Comparison of ENCODE assay signal across 8 cellular contexts in genomic region chr2:23925702-23926288, GRCh38. TPM values are rescaled to one million over a fixed set of nuclear protein-coding genes. Genes with fewer than 3 reads are reported as not detected.
DNase-seq lines count a peak whose midpoint lies in the region; ATAC-seq and TF ChIP-seq lines count a peak whose summit lies in the region.

No MANE protein-coding gene starts in this region.

- peaks cover 61% of the 10 kb centered on the region for H3K4me1 Mint-ChIP-seq in CD8-positive, alpha-beta T cell (ENCODE audit: low read depth)
- peaks cover 54% of the 10 kb centered on the region for H3K4me1 Mint-ChIP-seq in activated naive CD4-positive, alpha-beta T cell treated with anti-CD3 and anti-CD28 coated beads, Interleukin-2, amount 50 U/mL, for 24 hours

- peak overlapping the region; percentile 99 for H3K4me3 Mint-ChIP-seq in CD8-positive, alpha-beta T cell
- H3K4me3 Mint-ChIP-seq in activated naive CD4-positive, alpha-beta T cell treated with anti-CD3 and anti-CD28 coated beads, Interleukin-2, amount 50 U/mL, for 24 hours = peak overlapping the region; percentile 99

- no peaks in the 10 kb centered on the region for H3K9me3 Mint-ChIP-seq in CD8-positive, alpha-beta T cell
- H3K9me3 Mint-ChIP-seq in activated naive CD4-positive, alpha-beta T cell treated with anti-CD3 and anti-CD28 coated beads, Interleukin-2, amount 50 U/mL, for 24 hours = no peaks in the 10 kb centered on the region

- POLR2A ChIA-PET in CD8-positive, alpha-beta T cell (lab: Charles Lee) = interaction anchor here (0.7 to 4.3 kb wide), 17 partner anchors 9 to 867 kb away, joined by 3 to 72 read pairs (median 4); partner anchors contain the start of genes CENPO, PTRHD1, SF3B6 and UBXN2A

- CTCF ChIA-PET in CD8-positive, alpha-beta T cell (lab: Charles Lee) = interaction anchor here (0.6 to 4.0 kb wide), 15 partner anchors 8 to 166 kb away, joined by 3 to 31 read pairs (median 4); partner anchors contain the start of genes FKBP1B, SF3B6, TP53I3 and UBXN2A

- peak overlapping the region; percentile 100 for H3K27ac Mint-ChIP-seq in CD8-positive, alpha-beta T cell
- peak overlapping the region; percentile 99 for H3K27ac Mint-ChIP-seq in activated naive CD4-positive, alpha-beta T cell treated with anti-CD3 and anti-CD28 coated beads, Interleukin-2, amount 50 U/mL, for 24 hours

- intact Hi-C loops in CD8-positive, alpha-beta T cell (cut with DNase I, micrococcal nuclease) = loop anchor here (2.0 to 5.0 kb wide), 4 partner anchors 33 to 1047 kb away; partner anchors contain the start of genes DNAJC27 (in 1 of the 2) and TP53I3 (in 1 of the 2)
- intact Hi-C loops in Right ventricle myocardium inferior (cut with DNase I) (loop anchor here (2.0 kb wide), 1 partner anchor 151 kb away; the partner anchor contains the start of gene SF3B6), ovary (cut with DNase I) (loop anchor here in 2 of 4 donors (2.0 to 5.0 kb wide), 3 partner anchors 151 to 159 kb away; partner anchors contain the start of genes SF3B6 (in 2 of the 2) and TP53I3 (in 1 of the 2)), uterus (cut with DNase I; ENCODE audit: low total_unique reads) (loop anchor here (10.0 kb wide), 1 partner anchor 149 kb away; the partner anchor contains the start of gene SF3B6)

- TF ChIP-seq EP300 in ovary (IDR thresholded peaks at IDR 0.05) = no peak

- no peaks in the 10 kb centered on the region for H3K9me3 ChIP-seq in CD8-positive, alpha-beta T cell (ENCODE audit: low read length)
- H3K9me3 ChIP-seq in RWPE2 (ENCODE audit: severe bottlenecking) = no peaks in the 10 kb centered on the region
- no peaks in the 10 kb centered on the region for H3K9me3 ChIP-seq in ovary
- H3K9me3 ChIP-seq in uterus = no peaks in the 10 kb centered on the region

- H3K27me3 Mint-ChIP-seq in CD8-positive, alpha-beta T cell (ENCODE audit: low read depth) = no peaks in the 10 kb centered on the region
- H3K27me3 Mint-ChIP-seq in activated naive CD4-positive, alpha-beta T cell treated with anti-CD3 and anti-CD28 coated beads, Interleukin-2, amount 50 U/mL, for 24 hours = no peaks in the 10 kb centered on the region

- H3K4me1 ChIP-seq in CD8-positive, alpha-beta T cell (ENCODE audit: insufficient read depth, low read length) = peaks cover 33% of the 10 kb centered on the region
- H3K4me1 ChIP-seq in RWPE2 (ENCODE audit: insufficient read depth, poor library complexity, severe bottlenecking) (peaks cover 7% of the 10 kb centered on the region), ovary (ENCODE audit: insufficient read depth) (peaks cover 8% of the 10 kb centered on the region), uterus (peaks cover 0 to 16% of the 10 kb centered on the region in 2 donors)

- H3K27me3 ChIP-seq in CD8-positive, alpha-beta T cell (ENCODE audit: insufficient read depth, low read length) = no peaks in the 10 kb centered on the region
- no peaks in the 10 kb centered on the region for H3K27me3 ChIP-seq in RWPE2 (ENCODE audit: insufficient read depth, poor library complexity, severe bottlenecking)
- no peaks in the 10 kb centered on the region for H3K27me3 ChIP-seq in ovary
- no peaks in the 10 kb centered on the region for H3K27me3 ChIP-seq in uterus

- peak overlapping the region; percentile 95 for H3K27ac ChIP-seq in CD8-positive, alpha-beta T cell (ENCODE audit: low read depth, low read length)
- H3K27ac ChIP-seq in RWPE2 (ENCODE audit: poor library complexity, severe bottlenecking) (peak overlapping the region; percentile 73), ovary (peak overlapping the region; percentile 97 to 98), uterus (peak overlapping the region; percentile 97 to 98)

- 1% methylated on average over 13 of the region's 13 CpGs for WGBS in ovary, 3 donors

- no peak for TF ChIP-seq CTCF in CD8-positive, alpha-beta T cell (IDR thresholded peaks at IDR 0.05)
- TF ChIP-seq CTCF in RWPE2 (IDR thresholded peaks at IDR 0.05; ENCODE audit: poor library complexity, severe bottlenecking) (no peak), ovary (IDR thresholded peaks at IDR 0.05) (no peak), uterus (IDR thresholded peaks at IDR 0.05) (no peak)

- peak; percentile 47 for ATAC-seq in CD8-positive, alpha-beta T cell
- ATAC-seq in GM19438 (IDR thresholded peaks at IDR 0.05; ENCODE audit: low read depth, unreplicated experiment) (peak; percentile 62), HG03521 (IDR thresholded peaks at IDR 0.05; ENCODE audit: unreplicated experiment) (peak; percentile 38), RWPE2 (ENCODE audit: low read depth) (peak; percentile 49), Right ventricle myocardium inferior (peak; percentile 46)

- peaks cover 16% of the 10 kb centered on the region for H3K36me3 Mint-ChIP-seq in CD8-positive, alpha-beta T cell
- no peaks in the 10 kb centered on the region for H3K36me3 Mint-ChIP-seq in activated naive CD4-positive, alpha-beta T cell treated with anti-CD3 and anti-CD28 coated beads, Interleukin-2, amount 50 U/mL, for 24 hours

- peak overlapping the region; percentile 95 for H3K4me3 ChIP-seq in CD8-positive, alpha-beta T cell (ENCODE audit: low read depth, low read length)
- H3K4me3 ChIP-seq in RWPE2 (ENCODE audit: severe bottlenecking) = peak overlapping the region; percentile 80
- peak overlapping the region; percentile 92 for H3K4me3 ChIP-seq in ovary
- H3K4me3 ChIP-seq in uterus = peak overlapping the region; percentile 76 to 95

- DNase-seq in CD8-positive, alpha-beta T cell = peak; percentile 26 to 71 (median 55)
- DNase-seq in RWPE2 (ENCODE audit: low spot score) (no peak), Right ventricle myocardium inferior (ENCODE audit: missing footprints) (no peak), ovary (peak in 3 of 5 donors; percentile 27 to 51 (median 43)), uterus (peak; percentile 35 to 53)

- no peak for TF ChIP-seq POLR2A in ovary (IDR thresholded peaks at IDR 0.05)
- TF ChIP-seq POLR2A in uterus (IDR thresholded peaks at IDR 0.05) = peak; percentile 15 to 16

- no peaks in the 10 kb centered on the region for H3K36me3 ChIP-seq in CD8-positive, alpha-beta T cell (ENCODE audit: insufficient read depth, low read length)
- no peaks in the 10 kb centered on the region for H3K36me3 ChIP-seq in RWPE2 (ENCODE audit: low read depth)
- no peaks in the 10 kb centered on the region for H3K36me3 ChIP-seq in ovary
- H3K36me3 ChIP-seq in uterus = no peaks in the 10 kb centered on the region

RNA-seq across cellular contexts. Expression of gene ATAD2B, which starts 1.1 kb away (rescaled TPM):
- 10 to 100 TPM; 32.0 to 32.4 TPM for total RNA-seq in CD8-positive, alpha-beta T cell
- total RNA-seq in Right ventricle myocardium inferior = 6.9 TPM
- 10 to 100 TPM; 15.0 to 29.6 (median 23.6) TPM for total RNA-seq in ovary
- polyA plus RNA-seq in ovary = 1 to 10 TPM; 4.5 to 6.0 TPM
- total RNA-seq in uterus = 10 to 100 TPM; 14.1 to 67.5 (median 32.3) TPM

RNA-seq across cellular contexts. Expression of gene UBXN2A, which starts 14.5 kb away (rescaled TPM):
- 10 to 100 TPM; 17.7 to 18.0 TPM for total RNA-seq in CD8-positive, alpha-beta T cell
- total RNA-seq in Right ventricle myocardium inferior (21.2 TPM), ovary (10 to 100 TPM in 6 of 7 donors, 1 to 10 TPM in 1; 10.0 to 15.8 (median 14.0) TPM), uterus (10 to 100 TPM; 16.8 to 36.4 (median 24.2) TPM)
- 10 to 100 TPM in 1 of 2 donors, 1 to 10 TPM in 1; 6.0 to 16.3 TPM for polyA plus RNA-seq in ovary

Comparison
In these comparisons a context has a peak if more than half of its experiments do, and no peak if none do; other contexts are left out.
1. DNase-seq: peak in CD8-positive, alpha-beta T cell (7 of 7), ovary (3 of 5) and uterus (2 of 2); none in RWPE2 (single experiment) and Right ventricle myocardium inferior (single experiment).
2. Peak in every context shown above with its lines, with median percentiles within 50 percentile points of each other: ATAC-seq, H3K27ac ChIP-seq and H3K4me3 ChIP-seq.